In the genomic region with DNA sequence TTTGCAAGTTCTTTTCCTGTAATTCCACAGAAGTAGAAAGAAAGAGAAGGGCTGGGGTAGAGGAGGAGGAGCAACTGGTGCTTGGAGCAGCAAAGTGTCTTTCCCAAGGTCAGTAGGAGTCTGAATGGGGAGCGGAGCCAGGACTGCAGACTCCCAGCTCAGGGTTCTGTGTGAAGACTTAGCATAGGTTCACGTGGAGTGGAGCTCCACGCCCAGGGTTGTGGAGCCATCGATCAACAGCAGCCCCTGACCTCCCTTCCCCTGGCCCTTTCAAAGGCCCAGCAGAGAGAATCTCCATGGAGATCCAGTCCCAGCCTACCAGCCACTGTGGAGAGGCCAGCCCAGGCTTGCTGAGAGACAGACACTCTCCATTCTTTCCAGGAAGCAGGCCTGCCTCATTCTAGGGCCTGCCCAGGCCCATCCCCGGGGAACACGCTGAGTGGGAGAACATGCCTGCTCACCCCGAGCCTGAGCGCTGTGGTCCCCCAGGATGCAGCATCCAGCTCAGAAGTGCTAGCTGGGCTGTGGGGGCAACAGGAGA, we compare ENCODE assay signal across 11 cellular contexts.
DNase-seq lines count a peak whose midpoint lies in the region; ATAC-seq and TF ChIP-seq lines count a peak whose summit lies in the region.
"Had no signal": no experiment of that assay in that cellular context is flagged by ENCODE, and none has a peak within 500 bp of the region (broad histone marks: within the 10 kb centered on the region; RNA-seq: fewer than 3 reads in every experiment).

No MANE protein-coding gene starts in this region.

- TF ChIP-seq CTCF in IMR-90 (conservative IDR thresholded peaks at IDR 0.05; ENCODE audit: low read depth, low read length) (no peak), left ventricle myocardium inferior (IDR thresholded peaks at IDR 0.05; ENCODE audit: borderline replicate concordance) (no peak), foreskin fibroblast (IDR thresholded peaks at IDR 0.05; ENCODE audit: low read depth, low read length) (no peak)

- no peaks in the 10 kb centered on the region for H3K36me3 ChIP-seq in IMR-90 (ENCODE audit: control insufficient read depth, insufficient read depth, low read length)
- H3K36me3 ChIP-seq in left ventricle myocardium inferior = no peaks in the 10 kb centered on the region
- peaks cover 0 to 4% (median 2%) of the 10 kb centered on the region in 5 donors for H3K36me3 ChIP-seq in subcutaneous abdominal adipose tissue (ENCODE audit: control insufficient read depth in 5 of 5, insufficient read depth in 5 of 5, low read length in 5 of 5)

- peak overlapping the region; percentile 81 for H4K91ac ChIP-seq in IMR-90 (ENCODE audit: insufficient read depth, low read depth, low read length)

- H3K56ac ChIP-seq in IMR-90 (ENCODE audit: extremely low read depth, insufficient read depth, low read length) = peak overlapping the region; percentile 27; the same call in 1 of the 2 replicates

- H3K9ac ChIP-seq in IMR-90 (ENCODE audit: low read depth, low read length) (peak overlapping the region; percentile 9; the same call in 1 of the 2 replicates), subcutaneous abdominal adipose tissue (ENCODE audit: low read length in 5 of 5) (no peak overlapping the region)
- H3K9ac ChIP-seq: SK-N-SH had no signal

- peak overlapping the region; percentile 95 for H2AK9ac ChIP-seq in IMR-90 (replicated peaks; ENCODE audit: low read depth, low read length, poor library complexity)

- peak overlapping the region; percentile 90 for H2BK5ac ChIP-seq in IMR-90 (ENCODE audit: low read depth, low read length, poor library complexity, severe bottlenecking)

- dilution Hi-C loops in IMR-90 (cut with HindIII; ENCODE audit: low sequenced_read_pairs, unreplicated experiment) = no loop called here

- peak overlapping the region; percentile 92 for H2AK5ac ChIP-seq in IMR-90 (ENCODE audit: low read depth, low read length)

- BruUV-seq in IMR-90 (replicated peaks; lab: Mats Ljungman, UMichigan) = no TSS peak

- H3K4me3 ChIP-seq in IMR-90 (ENCODE audit: insufficient read depth, low read depth, low read length) (no peak overlapping the region), left ventricle myocardium inferior (no peak overlapping the region), subcutaneous abdominal adipose tissue (ENCODE audit: low read depth in 1 of 5, low read length in 5 of 5) (no peak overlapping the region), foreskin fibroblast (ENCODE audit: low read depth in 1 of 2, low read length in 2 of 2) (no peak overlapping the region)

- H3K14ac ChIP-seq in IMR-90 (replicated peaks; ENCODE audit: low read depth, low read length) = peak overlapping the region; percentile 84

- in situ Hi-C loops in IMR-90 (cut with MboI; ENCODE audit: low sequenced_read_pairs) = no loop called here

- peak overlapping the region; percentile 60 for H2BK120ac ChIP-seq in IMR-90 (ENCODE audit: low read depth, low read length)

- H3K9me3 ChIP-seq in IMR-90 (ENCODE audit: control insufficient read depth, insufficient read depth, low read length) = no peaks in the 10 kb centered on the region
- no peaks in the 10 kb centered on the region for H3K9me3 ChIP-seq in left ventricle myocardium inferior (replicated peaks)
- no peaks in the 10 kb centered on the region for H3K9me3 ChIP-seq in subcutaneous abdominal adipose tissue (ENCODE audit: control insufficient read depth in 5 of 5, low read length in 5 of 5)
- H3K9me3 ChIP-seq: SK-N-SH had no signal

- peaks cover 12 to 72% of the 10 kb centered on the region in 2 experiments for H3K79me1 ChIP-seq in IMR-90 (ENCODE audit: low read depth in 1 of 2, low read length in 2 of 2)

- CTCF ChIA-PET in IMR-90 (lab: Yijun Ruan, JAX) = no interaction called here

- peak overlapping the region; percentile 85; the same call in 1 of the 3 replicates for H2BK15ac ChIP-seq in IMR-90 (ENCODE audit: low read depth, low read length)

- peak overlapping the region; percentile 97 for H2BK20ac ChIP-seq in IMR-90 (ENCODE audit: low read depth, low read length)

- peak overlapping the region; percentile 71 to 90 for H4K8ac ChIP-seq in IMR-90 (ENCODE audit: low read depth in 2 of 2, low read length in 2 of 2)

- POLR2A ChIA-PET in IMR-90 (lab: Charles Lee; ENCODE audit: unreplicated experiment) = no interaction called here

- ATAC-seq in IMR-90 (ENCODE audit: low read depth) = 0 out of 2 replicates have a peak, but pooled peaks have one; percentile 3

- H3K4me1 ChIP-seq in IMR-90 (ENCODE audit: control insufficient read depth, insufficient read depth, low read length) = peaks cover 57% of the 10 kb centered on the region
- H3K4me1 ChIP-seq in left ventricle myocardium inferior = peaks cover 65% of the 10 kb centered on the region
- peaks cover 11 to 54% (median 38%) of the 10 kb centered on the region in 5 donors for H3K4me1 ChIP-seq in subcutaneous abdominal adipose tissue (ENCODE audit: control insufficient read depth in 5 of 5, insufficient read depth in 5 of 5, low read length in 5 of 5)

- peak overlapping the region; percentile 72 for H3K18ac ChIP-seq in IMR-90 (ENCODE audit: low read depth, low read length)

- H4K20me1 ChIP-seq in IMR-90 (ENCODE audit: insufficient read depth, low read length) = peaks cover 3% of the 10 kb centered on the region; the same call in 1 of the 2 replicates

- intact Hi-C loops in IMR-90 (cut with micrococcal nuclease) = no loop called here
- intact Hi-C loops in left ventricle myocardium inferior (cut with micrococcal nuclease) = no loop called here

- H3K27ac ChIP-seq in IMR-90 (ENCODE audit: insufficient read depth, low read length) = peak overlapping the region; percentile 46; the same call in 1 of the 2 replicates
- peak overlapping the region; percentile 84 for H3K27ac ChIP-seq in angular gyrus (ENCODE audit: low read depth, low read length)
- peak overlapping the region; percentile 75 for H3K27ac ChIP-seq in left ventricle myocardium inferior (replicated peaks)
- peak overlapping the region; percentile 6 for H3K27ac ChIP-seq in subcutaneous abdominal adipose tissue (ENCODE audit: low read depth, low read length)

- DNase-seq in IMR-90 = no peak
- DNase-seq in left ventricle myocardium inferior = no peak
- DNase-seq in foreskin fibroblast = no peak
- no peak for DNase-seq in AML-193 (lab: John Stamatoyannopoulos, UW)
- DNase-seq in T-helper 2 cell = no peak
- no peak for DNase-seq in epidermal melanocyte (ENCODE audit: insufficient read length, low spot score)
- DNase-seq: central memory CD4-positive, alpha-beta T cell; MV-4-11; SK-N-SH had no signal

- peak overlapping the region; percentile 79 for H2AFZ ChIP-seq in IMR-90 (replicated peaks; ENCODE audit: low read length, poor library complexity)

- TF ChIP-seq POLR2A in IMR-90 (IDR thresholded peaks at IDR 0.05; ENCODE audit: low read depth, low read length) = no peak

- H4K5ac ChIP-seq in IMR-90 (ENCODE audit: low read depth, low read length) = peak overlapping the region; percentile 86

- H3K4me2 ChIP-seq in IMR-90 (ENCODE audit: low read depth, low read length) = no peak overlapping the region
- H3K4me2 ChIP-seq: SK-N-SH had no signal

- H3K4ac ChIP-seq in IMR-90 (ENCODE audit: low read depth, low read length) = peak overlapping the region; percentile 90

- WGBS in IMR-90 (ENCODE audit: extremely low coverage in 2 of 2, insufficient read length in 1 of 2), 2 experiments = 38% methylated on average over 3 of the region's 8 CpGs; no CpG with 5 or more reads in 1 of the 2 experiments

- H3K9me1 ChIP-seq in IMR-90 (ENCODE audit: insufficient read depth, low read length) = peaks cover 59% of the 10 kb centered on the region

- H3K23ac ChIP-seq in IMR-90 (ENCODE audit: low read depth, low read length) = peak overlapping the region; percentile 67; the same call in 1 of the 2 replicates

- H3K27me3 ChIP-seq in IMR-90 (ENCODE audit: control insufficient read depth, insufficient read depth, low read length) (no peaks in the 10 kb centered on the region), left ventricle myocardium inferior (ENCODE audit: low read depth) (no peaks in the 10 kb centered on the region), subcutaneous abdominal adipose tissue (ENCODE audit: control insufficient read depth in 5 of 5, insufficient read depth in 4 of 5, low read length in 5 of 5) (no peaks in the 10 kb centered on the region)

- no peak for TF ChIP-seq RAD21 in IMR-90 (IDR thresholded peaks at IDR 0.05; ENCODE audit: low read length)

TF ChIP-seq in IMR-90, 13 proteins besides CTCF, POLR2A, EP300 and RAD21:
- no peak for TF ChIP-seq SMC3 (IDR thresholded peaks at IDR 0.05; ENCODE audit: low read depth, low read length)
- no peak for TF ChIP-seq CHD1 (IDR thresholded peaks at IDR 0.05; ENCODE audit: low read depth, low read length)
- TF ChIP-seq BHLHE40 (IDR thresholded peaks at IDR 0.05; ENCODE audit: low read depth, low read length) = no peak
- TF ChIP-seq, protein P1, sequence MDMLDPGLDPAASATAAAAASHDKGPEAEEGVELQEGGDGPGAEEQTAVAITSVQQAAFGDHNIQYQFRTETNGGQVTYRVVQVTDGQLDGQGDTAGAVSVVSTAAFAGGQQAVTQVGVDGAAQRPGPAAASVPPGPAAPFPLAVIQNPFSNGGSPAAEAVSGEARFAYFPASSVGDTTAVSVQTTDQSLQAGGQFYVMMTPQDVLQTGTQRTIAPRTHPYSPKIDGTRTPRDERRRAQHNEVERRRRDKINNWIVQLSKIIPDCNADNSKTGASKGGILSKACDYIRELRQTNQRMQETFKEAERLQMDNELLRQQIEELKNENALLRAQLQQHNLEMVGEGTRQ (IDR thresholded peaks at IDR 0.05; ENCODE audit: low read depth, low read length) = no peak
- TF ChIP-seq FOS (IDR thresholded peaks at IDR 0.05; ENCODE audit: low read depth, low read length) = no peak
- no peak for TF ChIP-seq MXI1 (IDR thresholded peaks at IDR 0.05; ENCODE audit: borderline replicate concordance, low read depth, low read length)
- TF ChIP-seq ELK1 (IDR thresholded peaks at IDR 0.05; ENCODE audit: borderline replicate concordance, low read depth, low read length) = no peak
- TF ChIP-seq MAZ (IDR thresholded peaks at IDR 0.05; ENCODE audit: borderline replicate concordance, low read depth, low read length) = no peak
- no peak for TF ChIP-seq RCOR1 (IDR thresholded peaks at IDR 0.05; ENCODE audit: insufficient replicate concordance, low read length)
- TF ChIP-seq RFX5 (IDR thresholded peaks at IDR 0.05; ENCODE audit: low read depth, low read length) = no peak
- no peak for TF ChIP-seq NFE2L2 (IDR thresholded peaks at IDR 0.05; ENCODE audit: low read depth, low read length)
- no peak for TF ChIP-seq MAFK (IDR thresholded peaks at IDR 0.05; ENCODE audit: low read depth, low read length)

Comparison
In these comparisons a context has a peak if more than half of its experiments do, and no peak if none do; other contexts are left out.
1. H3K27ac ChIP-seq: peak in every context shown above with its lines; median percentile 84 in angular gyrus; 75 in left ventricle myocardium inferior; 46 in IMR-90; 6 in subcutaneous abdominal adipose tissue.